In genomic region chr4:37675587-37676290, GRCh38 we compare ENCODE assay signal across 8 cellular contexts. TPM values are rescaled to one million over a fixed set of nuclear protein-coding genes. Genes with fewer than 3 reads are reported as not detected.
DNase-seq lines count a peak whose midpoint lies in the region; ATAC-seq, FAIRE-seq and TF ChIP-seq lines count a peak whose summit lies in the region.

No MANE protein-coding gene starts in this region.

- TF ChIP-seq CTCF in foreskin keratinocyte (conservative IDR thresholded peaks at IDR 0.05), result no peak

- peaks cover 14% of the 10 kb centered on the region for H3K4me1 ChIP-seq in foreskin keratinocyte

- in situ Hi-C loops in G401 (cut with HindIII; ENCODE audit: low sequenced_read_pairs), result no loop called here

- peak; percentile 49 for DNase-seq in GM12892 (ENCODE audit: insufficient read length)
- no peak for DNase-seq in foreskin keratinocyte
- no peak for DNase-seq in G401 (ENCODE audit: low spot score)
- no peak for DNase-seq in NCI-H1694 (lab: John Stamatoyannopoulos, UW)
- DNase-seq in NCI-H2107 treated with DMSO at 0.1 percent for 48 hours (lab: John Stamatoyannopoulos, UW; ENCODE audit: unreplicated experiment), result no peak
- no peak for DNase-seq in AG08396 (ENCODE audit: low spot score)

- no peak overlapping the region for H3K27ac ChIP-seq in foreskin keratinocyte

- FAIRE-seq in GM12892 (lab: Jason Lieb, UNC), result peak; percentile 87

- ATAC-seq in GM21390 (IDR thresholded peaks at IDR 0.05; ENCODE audit: unreplicated experiment) (peak; percentile 95), HG03571 (IDR thresholded peaks at IDR 0.05; ENCODE audit: unreplicated experiment) (peak; percentile 90), foreskin keratinocyte (peak; percentile 71)

- H3K27me3 ChIP-seq in foreskin keratinocyte, result no peaks in the 10 kb centered on the region

- TF ChIP-seq POLR2A in GM12892 (IDR thresholded peaks at IDR 0.05; ENCODE audit: low read depth, low read length), result no peak

RNA-seq across cellular contexts. Expression of gene RELL1, which starts 10.4 kb away (rescaled TPM):
- 2.0 TPM for polyA plus RNA-seq in GM12892 (2012; ENCODE audit: missing spikeins)
- total RNA-seq in foreskin keratinocyte, result 46.2 and 47.2 TPM in 2 replicates
- 0.99 and 1.6 TPM in 2 replicates for polyA plus RNA-seq in foreskin keratinocyte
- 14.3 and 34.0 TPM in 2 replicates for total RNA-seq in G401 (2014; rRNA removed; shearing (Covaris generic))
